In the genomic region with DNA sequence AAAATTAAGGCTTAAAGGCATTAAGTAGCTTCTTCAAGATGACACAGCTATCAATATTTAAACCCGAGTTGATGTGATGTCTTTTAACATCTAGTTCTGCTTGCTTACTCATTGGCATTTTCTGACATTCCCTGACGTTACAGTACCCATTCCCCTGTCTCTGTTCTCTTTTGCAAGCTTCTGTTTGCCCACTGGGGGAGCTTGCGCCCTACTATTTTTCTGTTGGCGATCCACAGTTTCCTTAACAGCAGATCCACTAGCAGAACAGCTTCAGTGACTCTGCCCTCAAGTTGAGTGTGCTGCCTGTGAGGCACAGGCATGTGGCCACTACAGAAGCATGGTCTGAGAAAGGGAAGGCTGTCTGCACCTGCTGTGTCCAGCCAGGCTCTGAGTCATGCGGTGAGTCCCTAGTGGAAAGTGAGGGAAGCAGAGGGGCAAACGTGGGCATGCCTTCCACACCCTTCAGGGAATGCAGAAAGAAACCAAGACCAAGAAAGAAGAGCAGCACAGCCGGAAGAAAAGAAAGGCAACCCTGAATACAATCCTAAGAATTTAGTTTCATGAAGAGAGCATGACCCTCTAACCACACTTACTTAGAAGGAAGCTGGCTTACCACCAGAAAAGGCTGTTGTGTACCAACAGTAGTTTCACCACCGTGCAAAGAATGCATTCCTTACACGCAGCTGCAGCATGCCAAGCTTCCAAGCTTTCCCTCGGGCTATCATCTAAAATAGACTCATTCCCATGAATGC, we compare ENCODE assay signal across 12 cellular contexts.
DNase-seq lines count a peak whose midpoint lies in the region; ATAC-seq and TF ChIP-seq lines count a peak whose summit lies in the region.
"Had no signal": no experiment of that assay in that cellular context is flagged by ENCODE, and none has a peak within 500 bp of the region (broad histone marks: within the 10 kb centered on the region; RNA-seq: fewer than 3 reads in every experiment).

No MANE protein-coding gene starts in this region.

- no peaks in the 10 kb centered on the region for H3K36me3 Mint-ChIP-seq in T-cell

- H3K4me3 ChIP-seq in AG10803 (ENCODE audit: low read length) (no peak overlapping the region), WERI-Rb-1 (ENCODE audit: low read depth, low read length) (no peak overlapping the region), left lung (no peak overlapping the region)
- H3K4me3 ChIP-seq: BLaER1 had no signal

- H3K9me3 Mint-ChIP-seq in T-cell: peaks cover 0 to 8% (median 5%) of the 10 kb centered on the region in 3 donors

- H3K4me1 ChIP-seq in left lung: no peaks in the 10 kb centered on the region
- H3K4me1 ChIP-seq: BLaER1 had no signal

- H3K4me1 Mint-ChIP-seq in T-cell: no peaks in the 10 kb centered on the region

- no peaks in the 10 kb centered on the region for H3K36me3 ChIP-seq in WERI-Rb-1
- H3K36me3 ChIP-seq in left lung: no peaks in the 10 kb centered on the region
- H3K36me3 ChIP-seq: BLaER1 had no signal

- no peak overlapping the region for H3K4me3 Mint-ChIP-seq in T-cell

- no peaks in the 10 kb centered on the region for H3K27me3 Mint-ChIP-seq in T-cell

- peak; percentile 57 for ATAC-seq in left lung
- ATAC-seq in T-cell (replicated peaks in 1 of 4): no peak
- no peak for ATAC-seq in GM18867 (IDR thresholded peaks at IDR 0.05; ENCODE audit: unreplicated experiment)

- intact Hi-C loops in left lung (cut with DNase I): no loop called here

- H3K27me3 ChIP-seq in WERI-Rb-1 (ENCODE audit: insufficient read depth, low read depth, severe bottlenecking) (no peaks in the 10 kb centered on the region), left lung (no peaks in the 10 kb centered on the region)
- H3K27me3 ChIP-seq: BLaER1 had no signal

- no peak for TF ChIP-seq CTCF in AG10803 (conservative IDR thresholded peaks at IDR 0.05; ENCODE audit: low read length)
- TF ChIP-seq CTCF in WERI-Rb-1 (IDR thresholded peaks at IDR 0.05; ENCODE audit: low read depth, low read length): 0 out of 2 replicates have a peak, but pooled peaks have one; percentile 8
- TF ChIP-seq CTCF in left lung (IDR thresholded peaks at IDR 0.05): no peak

- no peak overlapping the region for H3K27ac ChIP-seq in WERI-Rb-1
- H3K27ac ChIP-seq in left lung: no peak overlapping the region
- H3K27ac ChIP-seq: BLaER1 had no signal

- POLR2A ChIA-PET in T-cell (lab: Charles Lee): no interaction called here

- no peaks in the 10 kb centered on the region for H3K9me3 ChIP-seq in WERI-Rb-1 (ENCODE audit: severe bottlenecking)
- peaks cover 0 to 6% of the 10 kb centered on the region in 2 donors for H3K9me3 ChIP-seq in left lung
- H3K9me3 ChIP-seq: BLaER1 had no signal

- peak overlapping the region in 1 of 2 donors; percentile 37 for H3K27ac Mint-ChIP-seq in T-cell

- DNase-seq in AG10803 (ENCODE audit: low read depth) (peak; percentile 50), HPDE6-E6E7 (ENCODE audit: extremely low spot score) (peak; percentile 70), WERI-Rb-1 (peak; percentile 4), left lung (no peak), NCI-H345 (lab: John Stamatoyannopoulos, UW) (no peak), AG20443 (ENCODE audit: low spot score) (no peak), T-cell (no peak)
- DNase-seq: effector CD8-positive, alpha-beta T cell; NCI-H526; small intestine had no signal

- CTCF ChIA-PET in T-cell (lab: Charles Lee): no interaction called here

Comparison
In these comparisons a context has a peak if more than half of its experiments do, and no peak if none do; other contexts are left out.
1. DNase-seq: peak in AG10803 (single experiment), HPDE6-E6E7 (single experiment) and WERI-Rb-1 (single experiment); none in left lung (0 of 2), NCI-H345 (single experiment), AG20443 (single experiment) and T-cell (0 of 34).